In genomic region chr10:1287493-1288480, GRCh38 we compare ENCODE assay signal across 12 cellular contexts.
DNase-seq lines count a peak whose midpoint lies in the region; ATAC-seq, FAIRE-seq and TF ChIP-seq lines count a peak whose summit lies in the region.
"Had no signal": no experiment of that assay in that cellular context is flagged by ENCODE, and none has a peak within 500 bp of the region (broad histone marks: within the 10 kb centered on the region; RNA-seq: fewer than 3 reads in every experiment).

No MANE protein-coding gene starts in this region.

- TF ChIP-seq EP300 in upper lobe of left lung (IDR thresholded peaks at IDR 0.05): no peak

- no peaks in the 10 kb centered on the region for H3K36me3 Mint-ChIP-seq in effector memory CD8-positive, alpha-beta T cell (ENCODE audit: insufficient read depth)

- H3K27me3 Mint-ChIP-seq in effector memory CD8-positive, alpha-beta T cell: peaks cover 17 to 73% of the 10 kb centered on the region in 2 donors

- TF ChIP-seq CTCF in DND-41 (IDR thresholded peaks at IDR 0.05; ENCODE audit: borderline replicate concordance, extremely low read depth, low read length, poor library complexity, severe bottlenecking) (no peak), upper lobe of left lung (IDR thresholded peaks at IDR 0.05) (no peak)

- no peak for DNase-seq in DND-41
- peak; percentile 69 for DNase-seq in MV-4-11 (lab: John Stamatoyannopoulos, UW)
- no peak for DNase-seq in effector memory CD8-positive, alpha-beta T cell
- peak; percentile 75 for DNase-seq in retina
- DNase-seq in urothelium cell line (ENCODE audit: low spot score): no peak
- DNase-seq in upper lobe of left lung: no peak
- DNase-seq: activated CD4-positive, alpha-beta T cell treated with anti-CD3 and anti-CD28 coated beads for 1 hour; activated T-cell treated with anti-CD3 and anti-CD28 coated beads, Interleukin-2, amount 50 U/mL, for 48 hours; mucosa of descending colon; NCI-H2081 had no signal

- no peak overlapping the region for H3K4me3 Mint-ChIP-seq in effector memory CD8-positive, alpha-beta T cell

- H3K4me1 Mint-ChIP-seq in effector memory CD8-positive, alpha-beta T cell (ENCODE audit: low read depth in 2 of 2): peaks cover 6 to 7% of the 10 kb centered on the region in 2 donors

- ATAC-seq in DND-41 (ENCODE audit: insufficient read depth, low read depth): peak; percentile 82
- no peak for ATAC-seq in effector memory CD8-positive, alpha-beta T cell (replicated peaks)
- ATAC-seq in GM21825 (IDR thresholded peaks at IDR 0.05; ENCODE audit: unreplicated experiment): no peak
- no peak for ATAC-seq in upper lobe of left lung (ENCODE audit: low FRiP score in 2 of 2)
- ATAC-seq: mucosa of descending colon had no signal

- H3K4me3 ChIP-seq in DND-41 (ENCODE audit: low read depth in 1 of 2, low read length in 2 of 2) (no peak overlapping the region), upper lobe of left lung (no peak overlapping the region)
- H3K4me3 ChIP-seq: mucosa of descending colon had no signal

- no peaks in the 10 kb centered on the region for H3K9me3 Mint-ChIP-seq in effector memory CD8-positive, alpha-beta T cell

- peak overlapping the region; percentile 6; the same call in 1 of the 2 replicates for H3K9ac ChIP-seq in DND-41 (ENCODE audit: low read depth, low read length)

- H3K36me3 ChIP-seq in DND-41 (ENCODE audit: insufficient read depth, low read length) (no peaks in the 10 kb centered on the region), upper lobe of left lung (no peaks in the 10 kb centered on the region)

- peak overlapping the region; percentile 14; the same call in 1 of the 2 replicates for H3K4me2 ChIP-seq in DND-41 (ENCODE audit: insufficient read depth, low read length)

- peak overlapping the region; percentile 19 to 57 for H3K27ac Mint-ChIP-seq in effector memory CD8-positive, alpha-beta T cell

- peak overlapping the region; percentile 53 for H2AFZ ChIP-seq in DND-41 (ENCODE audit: low read depth, low read length)

- H3K27ac ChIP-seq in DND-41 (ENCODE audit: low read length) (peak overlapping the region; percentile 51), upper lobe of left lung (no peak overlapping the region)

- TF ChIP-seq POLR2A in upper lobe of left lung (IDR thresholded peaks at IDR 0.05): no peak

- WGBS in upper lobe of left lung, 2 donors: 51 to 52% methylated on average over 15 to 17 of the region's 17 CpGs

- peaks cover 17% of the 10 kb centered on the region for H3K4me1 ChIP-seq in DND-41 (ENCODE audit: insufficient read depth, low read length)
- H3K4me1 ChIP-seq in upper lobe of left lung: no peaks in the 10 kb centered on the region

- H4K20me1 ChIP-seq in DND-41 (ENCODE audit: insufficient read depth, low read length): no peaks in the 10 kb centered on the region

- H3K27me3 ChIP-seq in DND-41 (ENCODE audit: insufficient read depth, low read length, poor library complexity): no peaks in the 10 kb centered on the region
- H3K27me3 ChIP-seq in upper lobe of left lung: no peaks in the 10 kb centered on the region

- no peaks in the 10 kb centered on the region for H3K79me2 ChIP-seq in DND-41 (ENCODE audit: insufficient read depth, low read length)

- H3K9me3 ChIP-seq in DND-41 (ENCODE audit: insufficient read depth, low read length, severe bottlenecking): no peaks in the 10 kb centered on the region
- H3K9me3 ChIP-seq in upper lobe of left lung: no peaks in the 10 kb centered on the region
- H3K9me3 ChIP-seq: mucosa of descending colon had no signal

- no peak for FAIRE-seq in urothelium cell line (lab: Jason Lieb, UNC)
- FAIRE-seq: frontal cortex had no signal

Comparison
In these comparisons a context has a peak if more than half of its experiments do, and no peak if none do; other contexts are left out.
1. DNase-seq: peak in MV-4-11 (single experiment) and retina (single experiment); none in DND-41 (single experiment), effector memory CD8-positive, alpha-beta T cell (0 of 3), urothelium cell line (single experiment) and upper lobe of left lung (0 of 2).